31 cellular contexts compared by ENCODE assay signal in genomic region chrX:38968344-38968743, GRCh38.
A peak's percentile ranks its signal among the peaks of the same experiment; 100 is the strongest.
DNase-seq lines count a peak whose midpoint lies in the region; ATAC-seq and TF ChIP-seq lines count a peak whose summit lies in the region.
"Had no signal": no experiment of that assay in that cellular context is flagged by ENCODE, and none has a peak within 500 bp of the region (broad histone marks: within the 10 kb centered on the region; RNA-seq: fewer than 3 reads in every experiment).

No MANE protein-coding gene starts in this region.

- no peaks in the 10 kb centered on the region for H3K36me3 Mint-ChIP-seq in type B pancreatic cell

- no peaks in the 10 kb centered on the region for H3K9me3 ChIP-seq in mucosa of descending colon
- H3K9me3 ChIP-seq: body of pancreas, Peyer's patch, thoracic aorta had no signal

- peak; percentile 28 for ATAC-seq in mucosa of descending colon
- no peak for ATAC-seq in GM19463 (IDR thresholded peaks at IDR 0.05; ENCODE audit: unreplicated experiment)
- ATAC-seq in HG03354 (IDR thresholded peaks at IDR 0.05; ENCODE audit: poor library complexity, severe bottlenecking, unreplicated experiment), result no peak
- ATAC-seq in HG03025 (IDR thresholded peaks at IDR 0.05; ENCODE audit: low FRiP score, unreplicated experiment), result no peak
- ATAC-seq: activated CD4-positive, CD25-positive, alpha-beta regulatory T cell treated with anti-CD3 and anti-CD28 coated beads, Interleukin-2, amount 50 U/mL, for 24 hours; activated naive CD8-positive, alpha-beta T cell treated with anti-CD3 and anti-CD28 coated beads, Interleukin-2, amount 50 U/mL, for 24 hours; body of pancreas; effector memory CD8-positive, alpha-beta T cell; esophagus mucosa; left lobe of liver; SK-N-SH treated with all-trans-retinoic acid at 6 μM for 48 hours; stimulated activated naive B cell treated with anti-CD40 and anti-IgM and Interleukin-4, amounts not matched to agents 10 μg/mL and 1 μg/mL and 100 μg/mL, for 72 hours had no signal

- no peak overlapping the region for H3K27ac Mint-ChIP-seq in type B pancreatic cell
- H3K27ac Mint-ChIP-seq: activated CD4-positive, alpha-beta memory T cell treated with anti-CD3 and anti-CD28 coated beads, Interleukin-2, amount 10 ng/mL, durations not matched to agents 7 days and 5 days; activated naive CD8-positive, alpha-beta T cell treated with anti-CD3 and anti-CD28 coated beads, Interleukin-2, amount 50 U/mL, for 24 hours; CD4-positive, alpha-beta T cell; effector memory CD8-positive, alpha-beta T cell; progenitor cell of endocrine pancreas; stimulated activated naive B cell treated with anti-CD40 and anti-IgM and Interleukin-4, amounts not matched to agents 10 μg/mL and 1 μg/mL and 100 μg/mL, for 72 hours had no signal

- TF ChIP-seq CTCF in fibroblast of villous mesenchyme (IDR thresholded peaks at IDR 0.05; ENCODE audit: insufficient read depth, low read depth, low read length) (no peak), mucosa of descending colon (IDR thresholded peaks at IDR 0.05) (no peak), type B pancreatic cell (conservative IDR thresholded peaks at IDR 0.05) (no peak)

- H3K4me3 ChIP-seq in fibroblast of villous mesenchyme (ENCODE audit: low read depth, low read length) (no peak overlapping the region), mucosa of descending colon (no peak overlapping the region)
- H3K4me3 ChIP-seq: body of pancreas, Peyer's patch, thoracic aorta had no signal

- H3K4me3 Mint-ChIP-seq in type B pancreatic cell, result no peak overlapping the region
- H3K4me3 Mint-ChIP-seq: activated CD4-positive, alpha-beta memory T cell treated with anti-CD3 and anti-CD28 coated beads, Interleukin-2, amount 10 ng/mL, durations not matched to agents 7 days and 5 days; activated naive CD8-positive, alpha-beta T cell treated with anti-CD3 and anti-CD28 coated beads, Interleukin-2, amount 50 U/mL, for 24 hours; CD4-positive, alpha-beta T cell; effector memory CD8-positive, alpha-beta T cell; neural crest cell; stimulated activated naive B cell treated with anti-CD40 and anti-IgM and Interleukin-4, amounts not matched to agents 10 μg/mL and 1 μg/mL and 100 μg/mL, for 72 hours had no signal

- H3K4me1 ChIP-seq in mucosa of descending colon (ENCODE audit: low read depth), result no peaks in the 10 kb centered on the region
- H3K4me1 ChIP-seq: body of pancreas, Peyer's patch had no signal

- no peaks in the 10 kb centered on the region for H3K36me3 ChIP-seq in mucosa of descending colon (ENCODE audit: low read depth)
- H3K36me3 ChIP-seq: Peyer's patch, thoracic aorta had no signal

- H3K27me3 Mint-ChIP-seq in type B pancreatic cell, result no peaks in the 10 kb centered on the region
- H3K27me3 Mint-ChIP-seq: activated CD4-positive, alpha-beta memory T cell treated with anti-CD3 and anti-CD28 coated beads, Interleukin-2, amount 10 ng/mL, durations not matched to agents 7 days and 5 days; activated naive CD8-positive, alpha-beta T cell treated with anti-CD3 and anti-CD28 coated beads, Interleukin-2, amount 50 U/mL, for 24 hours; CD4-positive, alpha-beta T cell; progenitor cell of endocrine pancreas had no signal

- no peaks in the 10 kb centered on the region for H3K9me3 Mint-ChIP-seq in type B pancreatic cell
- H3K9me3 Mint-ChIP-seq: activated CD4-positive, alpha-beta memory T cell treated with anti-CD3 and anti-CD28 coated beads, Interleukin-2, amount 10 ng/mL, durations not matched to agents 7 days and 5 days; effector memory CD8-positive, alpha-beta T cell had no signal

- DNase-seq in EH (ENCODE audit: low read depth), result peak; percentile 42
- peak; percentile 77 for DNase-seq in NCI-H524 treated with DMSO at 0.1 percent for 48 hours (lab: John Stamatoyannopoulos, UW)
- peak; percentile 61 for DNase-seq in fibroblast of villous mesenchyme (ENCODE audit: low read depth)
- no peak for DNase-seq in mucosa of descending colon
- no peak for DNase-seq in type B pancreatic cell (ENCODE audit: extremely low spot score, unreplicated experiment)
- DNase-seq: activated CD4-positive, alpha-beta memory T cell treated with anti-CD3 and anti-CD28 coated beads, Interleukin-2, amount 10 ng/mL, durations not matched to agents 7 days and 5 days; activated effector memory CD4-positive, alpha-beta T cell treated with anti-CD3 and anti-CD28 coated beads, Interleukin-2, amount 50 U/mL, for 16 hours; activated naive CD8-positive, alpha-beta T cell treated with anti-CD3 and anti-CD28 coated beads, Interleukin-2, amount 50 U/mL, for 24 hours; body of pancreas; CD4-positive, alpha-beta T cell; DMS153; effector memory CD8-positive, alpha-beta T cell; GF-D8; Karpas-422; NCI-H187; NCI-H345; Peyer's patch; small intestine; stimulated activated CD4-positive, alpha-beta T cell treated with anti-CD3 and anti-CD28 coated beads, Interleukin-2, amount 100 ng/mL, for 48 hours; stimulated activated naive B cell treated with anti-CD40 and anti-IgM and Interleukin-4, amounts not matched to agents 10 μg/mL and 1 μg/mL and 100 μg/mL, for 72 hours; T-helper 9 cell had no signal

- intact Hi-C loops in mucosa of descending colon (cut with DNase I, micrococcal nuclease), result no loop called here

- no peaks in the 10 kb centered on the region for H3K4me1 Mint-ChIP-seq in type B pancreatic cell (ENCODE audit: unreplicated experiment)

Comparison
In these comparisons a context has a peak if more than half of its experiments do, and no peak if none do; other contexts are left out.
1. DNase-seq: peak in EH (single experiment), NCI-H524 treated with DMSO at 0.1 percent for 48 hours (single experiment) and fibroblast of villous mesenchyme (single experiment); none in mucosa of descending colon (0 of 3) and type B pancreatic cell (single experiment).